In the genomic region with DNA sequence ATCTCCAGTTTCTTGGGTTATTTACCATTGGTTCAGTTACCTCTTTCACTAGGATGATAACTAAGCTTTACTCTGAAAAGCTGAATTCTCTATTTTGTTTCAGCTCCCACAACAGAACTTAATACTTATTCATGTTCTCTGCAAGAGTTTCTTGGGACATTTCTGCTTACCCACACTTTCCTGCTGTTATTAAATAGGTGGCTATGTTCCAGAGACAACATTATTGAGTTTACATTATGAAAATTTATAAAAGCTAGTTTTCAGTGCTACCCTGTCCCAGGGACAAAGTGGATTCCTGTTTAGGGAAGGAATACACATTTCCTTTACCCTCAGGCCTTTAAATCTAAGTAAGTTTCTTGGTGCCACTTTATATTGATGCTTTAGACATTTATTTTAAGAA, we compare ENCODE assay signal across 19 cellular contexts. TPM values are rescaled to one million over a fixed set of nuclear protein-coding genes. Genes with fewer than 3 reads are reported as not detected.
DNase-seq lines count a peak whose midpoint lies in the region; ATAC-seq and TF ChIP-seq lines count a peak whose summit lies in the region.
"Had no signal": no experiment of that assay in that cellular context is flagged by ENCODE, and none has a peak within 500 bp of the region (broad histone marks: within the 10 kb centered on the region; RNA-seq: fewer than 3 reads in every experiment).

No MANE protein-coding gene starts in this region.

- H3K27me3 ChIP-seq in adipocyte (replicated peaks; ENCODE audit: control insufficient read depth, insufficient read depth, low read length) (no peaks in the 10 kb centered on the region), skeletal muscle tissue (ENCODE audit: control insufficient read depth in 3 of 3, insufficient read depth in 3 of 3, low read length in 3 of 3) (no peaks in the 10 kb centered on the region)

- intact Hi-C loops in activated naive CD4-positive, alpha-beta T cell treated with anti-CD3 and anti-CD28 coated beads for 36 hours (cut with micrococcal nuclease), result no loop called here

- no peak for TF ChIP-seq CTCF in foreskin fibroblast (IDR thresholded peaks at IDR 0.05; ENCODE audit: low read depth, low read length)

- peak overlapping the region; percentile 49 for H3K27ac ChIP-seq in skeletal muscle tissue (ENCODE audit: low read depth, low read length)

- no peak overlapping the region for H3K4me3 ChIP-seq in adipocyte (ENCODE audit: low read length)
- no peak overlapping the region for H3K4me3 ChIP-seq in foreskin fibroblast (ENCODE audit: low read depth in 1 of 2, low read length in 2 of 2)
- no peak overlapping the region for H3K4me3 ChIP-seq in skeletal muscle tissue (ENCODE audit: low read length in 3 of 3)

- no peaks in the 10 kb centered on the region for H3K9me3 Mint-ChIP-seq in activated naive CD4-positive, alpha-beta T cell treated with anti-CD3 and anti-CD28 coated beads for 36 hours
- H3K9me3 Mint-ChIP-seq in stimulated activated effector memory CD8-positive, alpha-beta T cell treated with anti-CD3 and anti-CD28 coated beads, Interleukin-12 subunit alpha, Interleukin-12 subunit beta, amount 100 ng/mL, for 72 hours, result no peaks in the 10 kb centered on the region
- H3K9me3 Mint-ChIP-seq: CD4-positive, alpha-beta memory T cell had no signal

- H3K9me3 ChIP-seq in adipocyte (ENCODE audit: control insufficient read depth, low read length) (no peaks in the 10 kb centered on the region), skeletal muscle tissue (ENCODE audit: control insufficient read depth in 3 of 3, low read length in 3 of 3) (no peaks in the 10 kb centered on the region)

- DNase-seq in EH (ENCODE audit: low read depth), result peak; percentile 8
- peak; percentile 47 for DNase-seq in adipocyte (ENCODE audit: low read depth)
- DNase-seq in foreskin fibroblast, result peak; percentile 3 to 22
- DNase-seq in hippocampal formation (lab: John Stamatoyannopoulos, UW), result no peak
- no peak for DNase-seq in activated naive CD4-positive, alpha-beta T cell treated with anti-CD3 and anti-CD28 coated beads for 36 hours
- DNase-seq in stimulated activated effector memory CD8-positive, alpha-beta T cell treated with anti-CD3 and anti-CD28 coated beads, Interleukin-12 subunit alpha, Interleukin-12 subunit beta, amount 100 ng/mL, for 72 hours (ENCODE audit: low spot score in 2 of 2), result no peak
- DNase-seq: 8988T; Calu3; CD4-positive, alpha-beta memory T cell; DMS53; KBM-7; MV-4-11; NCI-H1417; NCI-H2029; NCI-H2171; NCI-H446; RPMI8226 had no signal

- peaks cover 16% of the 10 kb centered on the region for H3K4me1 Mint-ChIP-seq in activated naive CD4-positive, alpha-beta T cell treated with anti-CD3 and anti-CD28 coated beads for 36 hours (ENCODE audit: low read depth)
- peaks cover 14% of the 10 kb centered on the region for H3K4me1 Mint-ChIP-seq in stimulated activated effector memory CD8-positive, alpha-beta T cell treated with anti-CD3 and anti-CD28 coated beads, Interleukin-12 subunit alpha, Interleukin-12 subunit beta, amount 100 ng/mL, for 72 hours

- no peak overlapping the region for H3K9ac ChIP-seq in adipocyte (ENCODE audit: low read length)
- H3K9ac ChIP-seq in skeletal muscle tissue (ENCODE audit: low read depth in 1 of 3, low read length in 3 of 3), result peak overlapping the region in 1 of 3 donors; percentile 3

- no peak overlapping the region for H3K4me3 Mint-ChIP-seq in activated naive CD4-positive, alpha-beta T cell treated with anti-CD3 and anti-CD28 coated beads for 36 hours
- H3K4me3 Mint-ChIP-seq in stimulated activated effector memory CD8-positive, alpha-beta T cell treated with anti-CD3 and anti-CD28 coated beads, Interleukin-12 subunit alpha, Interleukin-12 subunit beta, amount 100 ng/mL, for 72 hours, result no peak overlapping the region
- H3K4me3 Mint-ChIP-seq: CD4-positive, alpha-beta memory T cell had no signal

- no peaks in the 10 kb centered on the region for H3K36me3 Mint-ChIP-seq in activated naive CD4-positive, alpha-beta T cell treated with anti-CD3 and anti-CD28 coated beads for 36 hours (ENCODE audit: low read depth)
- H3K36me3 Mint-ChIP-seq in stimulated activated effector memory CD8-positive, alpha-beta T cell treated with anti-CD3 and anti-CD28 coated beads, Interleukin-12 subunit alpha, Interleukin-12 subunit beta, amount 100 ng/mL, for 72 hours, result no peaks in the 10 kb centered on the region
- H3K36me3 Mint-ChIP-seq: CD4-positive, alpha-beta memory T cell had no signal

- H3K36me3 ChIP-seq in adipocyte (ENCODE audit: control insufficient read depth, insufficient read depth, low read length, severe bottlenecking) (no peaks in the 10 kb centered on the region), skeletal muscle tissue (ENCODE audit: control insufficient read depth in 3 of 3, insufficient read depth in 3 of 3, low read length in 3 of 3) (no peaks in the 10 kb centered on the region)

- CTCF ChIA-PET in activated naive CD4-positive, alpha-beta T cell treated with anti-CD3 and anti-CD28 coated beads for 36 hours (lab: Charles Lee), result interaction anchor here (1.4 kb wide), 1 partner anchor 9 kb away, joined by 4 read pairs; no protein-coding TSS in a partner anchor

- H3K27ac Mint-ChIP-seq in activated naive CD4-positive, alpha-beta T cell treated with anti-CD3 and anti-CD28 coated beads for 36 hours, result no peak overlapping the region
- H3K27ac Mint-ChIP-seq in stimulated activated effector memory CD8-positive, alpha-beta T cell treated with anti-CD3 and anti-CD28 coated beads, Interleukin-12 subunit alpha, Interleukin-12 subunit beta, amount 100 ng/mL, for 72 hours, result no peak overlapping the region
- H3K27ac Mint-ChIP-seq: CD4-positive, alpha-beta memory T cell had no signal

- peaks cover 2% of the 10 kb centered on the region for H3K27me3 Mint-ChIP-seq in activated naive CD4-positive, alpha-beta T cell treated with anti-CD3 and anti-CD28 coated beads for 36 hours (ENCODE audit: low read depth)

- H3K4me1 ChIP-seq in adipocyte (ENCODE audit: control insufficient read depth, insufficient read depth, low read length), result peaks cover 15% of the 10 kb centered on the region
- peaks cover 10 to 22% (median 18%) of the 10 kb centered on the region in 3 donors for H3K4me1 ChIP-seq in skeletal muscle tissue (ENCODE audit: control insufficient read depth in 3 of 3, insufficient read depth in 3 of 3, low read length in 3 of 3)

- no peak for ATAC-seq in GM18907 (IDR thresholded peaks at IDR 0.05; ENCODE audit: unreplicated experiment)
- no peak for ATAC-seq in stimulated activated effector memory CD8-positive, alpha-beta T cell treated with anti-CD3 and anti-CD28 coated beads, Interleukin-12 subunit alpha, Interleukin-12 subunit beta, amount 100 ng/mL, for 72 hours

RNA-seq across cellular contexts. Expression of gene GPD2, which starts 7.0 kb away (rescaled TPM):
- total RNA-seq in skeletal muscle tissue, result 17.2 TPM
- total RNA-seq in activated naive CD4-positive, alpha-beta T cell treated with anti-CD3 and anti-CD28 coated beads for 36 hours, result 10 to 100 TPM; 18.8 to 19.9 TPM

Comparison
In these comparisons a context has a peak if more than half of its experiments do, and no peak if none do; other contexts are left out.
1. DNase-seq: peak in EH (single experiment), adipocyte (single experiment) and foreskin fibroblast (2 of 2); none in hippocampal formation (0 of 2), activated naive CD4-positive, alpha-beta T cell treated with anti-CD3 and anti-CD28 coated beads for 36 hours (single experiment) and stimulated activated effector memory CD8-positive, alpha-beta T cell treated with anti-CD3 and anti-CD28 coated beads, Interleukin-12 subunit alpha, Interleukin-12 subunit beta, amount 100 ng/mL, for 72 hours (0 of 2).